In the genomic region with DNA sequence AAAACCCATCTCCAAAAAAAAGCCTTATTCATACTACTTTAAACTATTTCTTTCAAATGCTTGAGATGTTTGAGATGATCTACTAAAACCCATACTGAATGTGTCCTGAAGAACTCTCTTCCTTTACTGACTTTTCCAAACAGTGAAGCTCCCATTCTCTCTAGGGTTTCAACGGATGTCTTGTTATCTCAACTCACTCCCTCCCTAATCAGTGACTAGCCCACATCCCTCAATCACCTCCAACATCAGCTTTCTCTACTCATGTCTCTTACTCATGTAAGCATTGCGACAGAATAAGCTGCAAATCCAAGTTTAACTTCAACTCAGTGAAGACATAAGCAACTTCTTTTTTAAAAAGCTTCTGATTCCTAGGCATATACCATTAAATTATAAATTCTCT, we compare ENCODE assay signal across 32 cellular contexts. TPM values are rescaled to one million over a fixed set of nuclear protein-coding genes. Genes with fewer than 3 reads are reported as not detected.
DNase-seq lines count a peak whose midpoint lies in the region; ATAC-seq, FAIRE-seq and TF ChIP-seq lines count a peak whose summit lies in the region.
"Had no signal": no experiment of that assay in that cellular context is flagged by ENCODE, and none has a peak within 500 bp of the region (broad histone marks: within the 10 kb centered on the region; RNA-seq: fewer than 3 reads in every experiment).

No MANE protein-coding gene starts in this region.

- H2AFZ ChIP-seq in IMR-90 (replicated peaks; ENCODE audit: low read length, poor library complexity), result no peak overlapping the region
- H2AFZ ChIP-seq in K562 (ENCODE audit: low read depth, low read length), result no peak overlapping the region

- no peak overlapping the region for H3K56ac ChIP-seq in IMR-90 (ENCODE audit: extremely low read depth, insufficient read depth, low read length)

- H3K27ac ChIP-seq in IMR-90 (ENCODE audit: insufficient read depth, low read length) (no peak overlapping the region), K562 (ENCODE audit: extremely low read depth, low read depth, low read length) (peak overlapping the region; percentile 59; the same call in 1 of the 3 replicates)
- H3K27ac ChIP-seq: BLaER1, lower lobe of right lung, psoas muscle, tibial artery, WERI-Rb-1 had no signal

- intact Hi-C loops in IMR-90 (cut with micrococcal nuclease), result no loop called here
- intact Hi-C loops in K562 (cut with micrococcal nuclease), result no loop called here

- TF ChIP-seq POLR2A in IMR-90 (IDR thresholded peaks at IDR 0.05; ENCODE audit: low read depth, low read length) (no peak), K562 (conservative IDR thresholded peaks at IDR 0.05) (no peak)

- 0 out of 2 replicates have a peak overlapping the region, but pooled peaks have one; percentile 16 for H3K23ac ChIP-seq in IMR-90 (ENCODE audit: low read depth, low read length)

- peaks cover 2% of the 10 kb centered on the region; the same call in 1 of the 2 replicates for H3K4me1 ChIP-seq in IMR-90 (ENCODE audit: control insufficient read depth, insufficient read depth, low read length)
- peaks cover 9 to 20% of the 10 kb centered on the region in 2 experiments for H3K4me1 ChIP-seq in K562 (replicated peaks in 1 of 2; ENCODE audit: control insufficient read depth in 2 of 2, insufficient read depth in 2 of 2, low read length in 2 of 2)
- H3K4me1 ChIP-seq: BLaER1, lower lobe of right lung, psoas muscle, tibial artery had no signal

- POLR2A ChIA-PET in IMR-90 (lab: Charles Lee; ENCODE audit: unreplicated experiment), result no interaction called here
- POLR2A ChIA-PET in K562 (lab: Yijun Ruan, JAX), result interaction anchor here (0.5 kb wide), 1 partner anchor 286 kb away, joined by 4 read pairs; no protein-coding TSS in a partner anchor

- no peak overlapping the region for H2BK20ac ChIP-seq in IMR-90 (ENCODE audit: low read depth, low read length)

- DNase-seq in IMR-90 (peak; percentile 69), OCI-M1 (lab: John Stamatoyannopoulos, UW) (peak; percentile 72), K562 (ENCODE audit: extremely low read depth in 1 of 4, low spot score in 3 of 4) (peak in 2 of 4 experiments; percentile 30 to 46), iris pigment epithelial cell (ENCODE audit: low read depth) (peak; percentile 22), germinal center (ENCODE audit: low spot score) (no peak), amniotic stem cell (lab: John Stamatoyannopoulos, UW) (no peak), H7 (no peak)
- DNase-seq: activated CD4-positive, alpha-beta T cell treated with anti-CD3 and anti-CD28 coated beads for 4 hours; activated CD8-positive, alpha-beta memory T cell treated with anti-CD3 and anti-CD28 coated beads for 24 hours; activated naive CD4-positive, alpha-beta T cell treated with anti-CD3 and anti-CD28 coated beads, Interleukin-2, amount 50 U/mL, for 16 hours; activated T-cell treated with anti-CD3 and anti-CD28 coated beads for 4 hours; central memory CD4-positive, alpha-beta T cell; DMS 273 treated with DMSO at 0.1 percent for 48 hours; foreskin melanocyte; heart right ventricle; lower lobe of right lung; naive thymus-derived CD4-positive, alpha-beta T cell; NCI-H1436 treated with DMSO at 0.1 percent for 48 hours; NCI-H2081 treated with DMSO at 0.1 percent for 48 hours; NCI-H345; NCI-H69; psoas muscle; SHP77; stimulated activated CD4-positive, alpha-beta T cell treated with anti-CD3 and anti-CD28 coated beads, Interleukin-4, amount 100 ng/mL, for 4 hours; T-helper 2 cell; tibial artery; WERI-Rb-1 had no signal

- H3K27me3 ChIP-seq in IMR-90 (ENCODE audit: control insufficient read depth, insufficient read depth, low read length), result no peaks in the 10 kb centered on the region
- H3K27me3 ChIP-seq in K562 (ENCODE audit: control insufficient read depth in 2 of 2, insufficient read depth in 2 of 2, low read length in 2 of 2), result no peaks in the 10 kb centered on the region
- H3K27me3 ChIP-seq in H7 (ENCODE audit: control insufficient read depth, insufficient read depth, low read length), result no peaks in the 10 kb centered on the region
- H3K27me3 ChIP-seq: BLaER1, heart right ventricle, tibial artery had no signal

- dilution Hi-C loops in IMR-90 (cut with HindIII; ENCODE audit: low sequenced_read_pairs, unreplicated experiment), result no loop called here

- no peak overlapping the region for H3K18ac ChIP-seq in IMR-90 (ENCODE audit: low read depth, low read length)

- no peak overlapping the region for H2BK15ac ChIP-seq in IMR-90 (ENCODE audit: low read depth, low read length)

- peaks cover 17% of the 10 kb centered on the region for H3K36me3 ChIP-seq in IMR-90 (ENCODE audit: control insufficient read depth, insufficient read depth, low read length)
- H3K36me3 ChIP-seq in K562 (ENCODE audit: control insufficient read depth, insufficient read depth, low read length), result peaks cover 32% of the 10 kb centered on the region
- no peaks in the 10 kb centered on the region for H3K36me3 ChIP-seq in H7 (replicated peaks; ENCODE audit: control insufficient read depth, insufficient read depth, low read length)

- TF ChIP-seq RAD21 in IMR-90 (IDR thresholded peaks at IDR 0.05; ENCODE audit: low read length) (no peak), K562 (CRISPR knock-in tag; conservative IDR thresholded peaks at IDR 0.05 in 1 of 2, IDR thresholded peaks at IDR 0.05 in 1 of 2) (no peak)

- H2BK120ac ChIP-seq in IMR-90 (ENCODE audit: low read depth, low read length), result no peak overlapping the region

- no peak overlapping the region for H4K5ac ChIP-seq in IMR-90 (ENCODE audit: low read depth, low read length)

- no peak overlapping the region for H3K4me3 ChIP-seq in IMR-90 (ENCODE audit: insufficient read depth, low read depth, low read length)
- no peak overlapping the region for H3K4me3 ChIP-seq in K562
- H3K4me3 ChIP-seq in H7 (ENCODE audit: insufficient read depth, low read depth, low read length), result no peak overlapping the region
- H3K4me3 ChIP-seq: BLaER1, GM12878, heart right ventricle, lower lobe of right lung, psoas muscle, tibial artery had no signal

- H3K4me2 ChIP-seq in IMR-90 (ENCODE audit: low read depth, low read length) (no peak overlapping the region), K562 (ENCODE audit: insufficient read depth, low read length) (no peak overlapping the region)
- H3K4me2 ChIP-seq: BLaER1 had no signal

- CTCF ChIA-PET in IMR-90 (lab: Yijun Ruan, JAX), result interaction anchor here (0.6 kb wide), 1 partner anchor 306 kb away, joined by 3 read pairs; no protein-coding TSS in a partner anchor
- CTCF ChIA-PET in K562 (lab: Yijun Ruan, JAX; ENCODE audit: low intra/inter-chr PET ratio), result no interaction called here

- in situ Hi-C loops in IMR-90 (cut with MboI; ENCODE audit: low sequenced_read_pairs), result no loop called here
- in situ Hi-C loops in K562 (cut with MboI), result no loop called here

- H3K79me1 ChIP-seq in IMR-90 (ENCODE audit: low read depth in 1 of 2, low read length in 2 of 2), result peaks cover 0 to 8% of the 10 kb centered on the region in 2 experiments; a peak in 3 of 4 replicates

- BruUV-seq in IMR-90 (replicated peaks; lab: Mats Ljungman, UMichigan), result no TSS peak
- BruUV-seq in K562 (replicated peaks; lab: Mats Ljungman, UMichigan), result no TSS peak

- TF ChIP-seq CTCF in IMR-90 (conservative IDR thresholded peaks at IDR 0.05; ENCODE audit: low read depth, low read length), result no peak
- TF ChIP-seq CTCF in K562 (IDR thresholded peaks at IDR 0.05 in 2 of 3, conservative IDR thresholded peaks at IDR 0.05 in 1 of 3; ENCODE audit: insufficient read depth in 2 of 3, low read depth in 1 of 3, low read length in 3 of 3), result no peak

- H3K14ac ChIP-seq in IMR-90 (replicated peaks; ENCODE audit: low read depth, low read length), result no peak overlapping the region

- no peak overlapping the region for H3K9ac ChIP-seq in IMR-90 (ENCODE audit: low read depth, low read length)
- no peak overlapping the region for H3K9ac ChIP-seq in K562 (ENCODE audit: insufficient read depth in 1 of 2, low read depth in 2 of 2, low read length in 2 of 2)
- H3K9ac ChIP-seq: BLaER1 had no signal

- no peak overlapping the region for H4K91ac ChIP-seq in IMR-90 (ENCODE audit: insufficient read depth, low read depth, low read length)

- no CpG with 5 or more reads among the region's 2 CpGs for WGBS in IMR-90 (ENCODE audit: extremely low coverage in 2 of 2, insufficient read length in 1 of 2), 2 experiments
- 0% methylated on average over 2 of the region's 2 CpGs for WGBS in K562 (ENCODE audit: insufficient coverage, low coverage, missing lambda C conversion rate)

- H3K9me3 ChIP-seq in IMR-90 (ENCODE audit: control insufficient read depth, insufficient read depth, low read length), result no peaks in the 10 kb centered on the region
- no peaks in the 10 kb centered on the region for H3K9me3 ChIP-seq in K562 (replicated peaks; ENCODE audit: control insufficient read depth, insufficient read depth, low read depth, low read length)
- H3K9me3 ChIP-seq: lower lobe of right lung, psoas muscle, tibial artery had no signal

- H4K8ac ChIP-seq in IMR-90 (ENCODE audit: low read depth in 2 of 2, low read length in 2 of 2), result no peak overlapping the region

- H4K20me1 ChIP-seq in IMR-90 (ENCODE audit: insufficient read depth, low read length), result no peaks in the 10 kb centered on the region
- no peaks in the 10 kb centered on the region for H4K20me1 ChIP-seq in K562 (replicated peaks; ENCODE audit: control insufficient read depth, insufficient read depth, low read length)
- H4K20me1 ChIP-seq: BLaER1 had no signal

- FAIRE-seq in K562 (lab: Jason Lieb, UNC), result no peak
- FAIRE-seq: GM12878 had no signal

- no peak overlapping the region for H3K4ac ChIP-seq in IMR-90 (ENCODE audit: low read depth, low read length)

- peak overlapping the region; percentile 26 for H2BK5ac ChIP-seq in IMR-90 (ENCODE audit: low read depth, low read length, poor library complexity, severe bottlenecking)

- 0 out of 2 replicates have a peak, but pooled peaks cover 2% of the 10 kb centered on the region for H3K9me1 ChIP-seq in IMR-90 (ENCODE audit: insufficient read depth, low read length)
- H3K9me1 ChIP-seq in K562 (ENCODE audit: control insufficient read depth, insufficient read depth, low read length), result no peaks in the 10 kb centered on the region

- H2AK5ac ChIP-seq in IMR-90 (ENCODE audit: low read depth, low read length), result no peak overlapping the region

- no peaks in the 10 kb centered on the region for H3K79me2 ChIP-seq in K562 (ENCODE audit: control insufficient read depth, insufficient read depth, low read length)

- ATAC-seq in IMR-90 (ENCODE audit: low read depth) (peak; percentile 57), K562 (peak; percentile 69)
- ATAC-seq: esophagus mucosa; GM12878; HCT116; naive thymus-derived CD4-positive, alpha-beta T cell; Panc1 had no signal

- TF ChIP-seq EP300 in K562 (IDR thresholded peaks at IDR 0.05; ENCODE audit: low read length), result peak; percentile 30; the same call in 1 of the 2 replicates

- H2AK9ac ChIP-seq in IMR-90 (replicated peaks; ENCODE audit: low read depth, low read length, poor library complexity), result no peak overlapping the region

RNA-seq across cellular contexts. Expression of a gene that starts 42.1 kb away (rescaled TPM):
- 72.1 and 104 TPM in 2 replicates for total RNA-seq in IMR-90 (2012; rRNA removed)
- polyA plus RNA-seq in IMR-90 (2012; rRNA removed), result 36.3 and 38.1 TPM in 2 replicates
- polyA plus RNA-seq in IMR-90 (2012; cell fraction: cytosol; rRNA removed), result 7.4 and 19.6 TPM in 2 replicates
- polyA plus RNA-seq in IMR-90 (2012; cell fraction: nucleus; rRNA removed; ENCODE audit: low replicate concordance), result 4.3 and 26.8 TPM in 2 replicates
- total RNA-seq in K562 (2011; cell fraction: chromatin; rRNA removed; ENCODE audit: low replicate concordance), result 23.2 and 59.0 TPM in 2 replicates
- 14.2 and 15.0 TPM in 2 replicates for total RNA-seq in K562 (2011; cell fraction: nucleolus; rRNA removed)
- total RNA-seq in K562 (2011; cell fraction: nucleoplasm; rRNA removed), result 30.9 and 43.3 TPM in 2 replicates
- 33.6 and 36.0 TPM in 2 replicates for total RNA-seq in K562 (2014; rRNA removed)
- total RNA-seq in K562 (2014; rRNA removed; fragmentation: Illumina TruSeq; extraction: Trizol), result 56.5 and 60.4 TPM in 2 replicates
- total RNA-seq in K562 (2015; rRNA removed; fragmentation: Illumina TruSeq; extraction: Trizol), result 46.1 and 48.0 TPM in 2 replicates
- 43.0 and 45.3 TPM in 2 replicates for total RNA-seq in K562 (2021)
- 48.7 and 60.2 TPM in 2 replicates for polyA plus RNA-seq in K562 (2011; rRNA removed)
- 16.6 and 25.3 TPM in 2 replicates for polyA plus RNA-seq in K562 (2011; cell fraction: cytosol; rRNA removed)
- polyA plus RNA-seq in K562 (2011; cell fraction: nucleus; rRNA removed), result 29.1 and 44.4 TPM in 2 replicates
- 53.2 and 64.8 TPM in 2 replicates for polyA plus RNA-seq in K562 (2012)
- 51.9 and 55.5 TPM in 2 replicates for polyA plus RNA-seq in K562 (2014; fragmentation: Illumina TruSeq; extraction: Trizol)
- 10 to 100 TPM; 66.2 to 67.2 TPM for polyA plus RNA-seq in K562 (2014; fragmentation: Nextera tagmentation; extraction: Ambion mirVana)
- 44.7 and 47.6 TPM in 2 replicates for polyA plus RNA-seq in K562 (2014; rRNA removed)
- 89.9 and 93.7 TPM in 2 replicates for polyA minus RNA-seq in K562 (2011; rRNA and poly(A)+ RNA removed)
- polyA minus RNA-seq in K562 (2011; cell fraction: cytosol; rRNA and poly(A)+ RNA removed), result 31.4 and 36.0 TPM in 2 replicates
- polyA minus RNA-seq in K562 (2011; cell fraction: nucleus; rRNA and poly(A)+ RNA removed), result 26.7 and 45.7 TPM in 2 replicates
- 53.1 and 64.9 TPM in 2 replicates for total RNA-seq in H7 (2014; rRNA removed; shearing (Covaris generic))

Comparison
In these comparisons a context has a peak if more than half of its experiments do, and no peak if none do; other contexts are left out.
1. DNase-seq: peak in IMR-90 (single experiment), OCI-M1 (single experiment) and iris pigment epithelial cell (single experiment); none in germinal center (single experiment), amniotic stem cell (single experiment) and H7 (single experiment).